In the genomic region with DNA sequence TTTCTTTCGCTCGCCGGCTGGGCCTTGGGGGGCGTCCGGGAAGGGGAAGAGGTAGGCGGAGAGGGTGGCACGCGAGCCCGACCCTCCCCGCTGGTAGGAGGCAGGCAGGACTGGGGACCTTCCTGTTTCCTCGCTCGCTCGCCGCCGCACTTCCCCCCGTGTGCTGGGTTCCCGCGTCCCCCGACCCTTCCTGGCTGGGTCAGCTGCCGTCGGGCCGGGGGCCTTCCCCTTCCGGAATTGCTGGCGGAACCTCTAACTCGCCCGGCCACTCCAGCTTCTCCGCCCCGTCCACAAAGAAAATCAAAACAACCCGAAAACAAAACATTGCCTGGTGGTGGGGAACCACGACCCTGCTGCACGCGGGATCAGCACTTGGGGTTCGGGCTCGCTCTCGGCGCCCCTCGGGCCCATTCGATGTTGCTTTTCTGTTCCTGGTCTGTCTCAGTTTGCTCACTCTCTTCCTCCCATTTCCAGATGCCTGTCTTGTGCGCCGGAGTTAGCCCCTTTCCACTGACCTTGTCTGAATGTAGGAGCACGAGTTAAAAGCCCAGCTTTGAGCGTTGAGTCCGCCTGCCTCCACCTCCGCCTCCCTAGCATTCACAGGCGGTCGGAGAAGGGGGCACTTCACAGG, we compare ENCODE assay signal across 8 cellular contexts. TPM values are rescaled to one million over a fixed set of nuclear protein-coding genes. Genes with fewer than 3 reads are reported as not detected.
A peak's percentile ranks its signal among the peaks of the same experiment; 100 is the strongest.
DNase-seq lines count a peak whose midpoint lies in the region; ATAC-seq and TF ChIP-seq lines count a peak whose summit lies in the region.

No MANE protein-coding gene starts in this region.

- BruUV-seq in A673 (replicated peaks; lab: Mats Ljungman, UMichigan): no TSS peak

- H3K9me3 ChIP-seq in A673 (ENCODE audit: low read depth, low read length, poor library complexity, severe bottlenecking) (no peaks in the 10 kb centered on the region), vagina (no peaks in the 10 kb centered on the region)

- POLR2A ChIA-PET in A673 (lab: Charles Lee; ENCODE audit: low non-redundant PET): no interaction called here

- ATAC-seq in HG02678 (IDR thresholded peaks at IDR 0.05; ENCODE audit: unreplicated experiment): peak; percentile 27
- peak; percentile 46 to 51 for ATAC-seq in activated naive CD4-positive, alpha-beta T cell treated with anti-CD3 and anti-CD28 coated beads, Interleukin-2, amount 50 U/mL, for 72 hours

- peaks cover 11% of the 10 kb centered on the region for H3K36me3 ChIP-seq in A673 (ENCODE audit: insufficient read depth, low read length, poor library complexity, severe bottlenecking)
- H3K36me3 ChIP-seq in vagina: no peaks in the 10 kb centered on the region

- H3K4me1 ChIP-seq in A673 (ENCODE audit: insufficient read depth, low read length, poor library complexity, severe bottlenecking) (peaks cover 16% of the 10 kb centered on the region), vagina (peaks cover 38% of the 10 kb centered on the region)

- no peaks in the 10 kb centered on the region for H3K9me3 Mint-ChIP-seq in activated naive CD4-positive, alpha-beta T cell treated with anti-CD3 and anti-CD28 coated beads, Interleukin-2, amount 50 U/mL, for 72 hours

- TF ChIP-seq CTCF in A673 (conservative IDR thresholded peaks at IDR 0.05; ENCODE audit: low read depth, low read length): no peak
- TF ChIP-seq CTCF in GM12864 (IDR thresholded peaks at IDR 0.05; ENCODE audit: low read depth, low read length, missing control alignments): no peak
- TF ChIP-seq CTCF in vagina (IDR thresholded peaks at IDR 0.05): no peak

- intact Hi-C loops in A673 (cut with micrococcal nuclease; ENCODE audit: unreplicated experiment): loop anchor here (2.0 to 5.0 kb wide), 2 partner anchors 24 to 35 kb away; no protein-coding TSS in a partner anchor
- intact Hi-C loops in head of caudate nucleus (cut with DNase I): loop anchor here (10.0 kb wide), 1 partner anchor 138 kb away; a partner anchor contains a TSS
- intact Hi-C loops in vagina (cut with DNase I): no loop called here

- H3K27ac ChIP-seq in A673 (ENCODE audit: low read depth, low read length, poor library complexity, severe bottlenecking) (peak overlapping the region; percentile 94), vagina (peak overlapping the region; percentile 98)

- H3K27me3 ChIP-seq in A673 (replicated peaks; ENCODE audit: insufficient read depth, low read depth, low read length, poor library complexity) (no peaks in the 10 kb centered on the region), vagina (no peaks in the 10 kb centered on the region)

- CTCF ChIA-PET in A673 (lab: Charles Lee): no interaction called here

- peak overlapping the region; percentile 95 to 100 for H3K27ac Mint-ChIP-seq in activated naive CD4-positive, alpha-beta T cell treated with anti-CD3 and anti-CD28 coated beads, Interleukin-2, amount 50 U/mL, for 72 hours

- DNase-seq in A673 (ENCODE audit: low spot score) (peak; percentile 28), GM12864 (ENCODE audit: low read depth) (no peak), NCI-H1105 treated with DMSO at 0.1 percent for 48 hours (lab: John Stamatoyannopoulos, UW) (peak; percentile 35), head of caudate nucleus (peak; percentile 10 to 73 (median 52)), occipital lobe (lab: John Stamatoyannopoulos, UW) (peak; percentile 68), vagina (ENCODE audit: extremely low spot score in 2 of 2) (no peak)
- peak; percentile 42 to 55 for DNase-seq in activated naive CD4-positive, alpha-beta T cell treated with anti-CD3 and anti-CD28 coated beads, Interleukin-2, amount 50 U/mL, for 72 hours (ENCODE audit: low spot score in 2 of 2)

- no peak for TF ChIP-seq POLR2A in vagina (IDR thresholded peaks at IDR 0.05)

- H3K36me3 Mint-ChIP-seq in activated naive CD4-positive, alpha-beta T cell treated with anti-CD3 and anti-CD28 coated beads, Interleukin-2, amount 50 U/mL, for 72 hours: peaks cover 36 to 40% of the 10 kb centered on the region in 2 donors

- H3K4me3 ChIP-seq in A673 (ENCODE audit: low read depth, low read length, poor library complexity, severe bottlenecking) (peak overlapping the region; percentile 85), GM12864 (ENCODE audit: low read depth, low read length) (peak overlapping the region; percentile 100), vagina (peak overlapping the region; percentile 78 to 88)

RNA-seq across cellular contexts. Expression of a gene that starts 0.6 kb away (rescaled TPM):
- total RNA-seq in A673 (2021) (318 and 337 TPM in 2 replicates), occipital lobe (225 TPM), vagina (143 TPM)
- 100 to 1,000 TPM; 195 to 220 TPM for total RNA-seq in activated naive CD4-positive, alpha-beta T cell treated with anti-CD3 and anti-CD28 coated beads, Interleukin-2, amount 50 U/mL, for 72 hours

Comparison
In these comparisons a context has a peak if more than half of its experiments do, and no peak if none do; other contexts are left out.
1. DNase-seq: peak in A673 (single experiment), NCI-H1105 treated with DMSO at 0.1 percent for 48 hours (single experiment), activated naive CD4-positive, alpha-beta T cell treated with anti-CD3 and anti-CD28 coated beads, Interleukin-2, amount 50 U/mL, for 72 hours (2 of 2), head of caudate nucleus (42 of 42) and occipital lobe (single experiment); none in GM12864 (single experiment) and vagina (0 of 2).
2. Peak in every context shown above with its lines, with median percentiles within 50 percentile points of each other: H3K4me3 ChIP-seq.